ENCODE assay signal across 27 cellular contexts in the genomic region with DNA sequence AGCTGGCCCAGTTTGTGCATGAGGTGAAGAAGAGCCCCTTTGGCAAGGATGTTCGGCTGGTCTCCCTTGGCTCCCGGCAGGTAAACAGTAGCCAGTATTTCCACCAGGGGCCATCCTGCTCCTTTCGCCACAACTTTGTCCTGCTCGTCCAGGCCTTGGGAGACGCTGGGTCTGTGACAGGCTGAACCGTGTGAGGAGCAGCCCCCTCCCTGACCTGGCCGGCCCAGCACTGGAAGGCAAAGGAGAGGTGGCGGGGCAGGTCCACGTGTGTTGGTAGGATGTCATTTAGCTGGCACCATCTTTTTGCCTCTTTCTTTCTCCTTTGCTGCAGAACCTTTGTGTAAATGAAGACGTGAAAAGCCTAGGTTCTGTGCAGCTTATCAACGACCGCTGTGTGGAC.
"Had no signal": no experiment of that assay in that cellular context is flagged by ENCODE, and none has a peak within 500 bp of the region (broad histone marks: within the 10 kb centered on the region; RNA-seq: fewer than 3 reads in every experiment).

No MANE protein-coding gene starts in this region.

- H3K4me1 Mint-ChIP-seq: naive thymus-derived CD4-positive, alpha-beta T cell; nephron; neural progenitor cell had no signal

- H3K9me3 Mint-ChIP-seq: naive thymus-derived CD4-positive, alpha-beta T cell; nephron; neural progenitor cell; stimulated activated effector memory CD8-positive, alpha-beta T cell treated with anti-CD3 and anti-CD28 coated beads, Interleukin-12 subunit alpha, Interleukin-12 subunit beta, amount 100 ng/mL, for 72 hours; stimulated activated naive B cell treated with anti-CD40 and anti-IgM and Interleukin-4, amounts not matched to agents 10 μg/mL and 1 μg/mL and 100 μg/mL, for 72 hours; stimulated activated naive CD8-positive, alpha-beta T cell treated with anti-CD3 and anti-CD28 coated beads, Interleukin-15, Interleukin-2, amounts not matched to agents 100 ng/mL and 50 ng/mL, for 24 hours had no signal

- H3K36me3 ChIP-seq: neural progenitor cell, ovary, thyroid gland, vagina had no signal

- H3K4me3 Mint-ChIP-seq: naive thymus-derived CD4-positive, alpha-beta T cell; nephron; neural progenitor cell; stimulated activated effector memory CD8-positive, alpha-beta T cell treated with anti-CD3 and anti-CD28 coated beads, Interleukin-12 subunit alpha, Interleukin-12 subunit beta, amount 100 ng/mL, for 72 hours; stimulated activated naive B cell treated with anti-CD40 and anti-IgM and Interleukin-4, amounts not matched to agents 10 μg/mL and 1 μg/mL and 100 μg/mL, for 72 hours; stimulated activated naive CD8-positive, alpha-beta T cell treated with anti-CD3 and anti-CD28 coated beads, Interleukin-15, Interleukin-2, amounts not matched to agents 100 ng/mL and 50 ng/mL, for 24 hours had no signal

- ATAC-seq: naive thymus-derived CD4-positive, alpha-beta T cell; psoas muscle; right cardiac atrium; right lobe of liver; stimulated activated effector memory CD8-positive, alpha-beta T cell treated with anti-CD3 and anti-CD28 coated beads, Interleukin-12 subunit alpha, Interleukin-12 subunit beta, amount 100 ng/mL, for 72 hours; stimulated activated naive B cell treated with anti-CD40 and anti-IgM and Interleukin-4, amounts not matched to agents 10 μg/mL and 1 μg/mL and 100 μg/mL, for 72 hours had no signal

- DNase-seq: naive thymus-derived CD4-positive, alpha-beta T cell; nucleus accumbens; ovary; posterior cingulate gyrus; psoas muscle; right cardiac atrium; right lobe of liver; sigmoid colon; small intestine; stimulated activated CD4-positive, alpha-beta T cell treated with anti-CD3 and anti-CD28 coated beads, Interleukin-15, amount 100 ng/mL, for 24 hours; stimulated activated CD4-positive, alpha-beta T cell treated with anti-CD3 and anti-CD28 coated beads, Interleukin-2, amount 100 ng/mL, for 24 hours; stimulated activated CD4-positive, alpha-beta T cell treated with anti-CD3 and anti-CD28 coated beads, Interleukin-2, amount 100 ng/mL, for 48 hours; stimulated activated CD4-positive, alpha-beta T cell treated with anti-CD3 and anti-CD28 coated beads, Interleukin-4, amount 100 ng/mL, for 24 hours; stimulated activated naive B cell treated with anti-CD40 and anti-IgM and Interleukin-4, amounts not matched to agents 10 μg/mL and 1 μg/mL and 100 μg/mL, for 72 hours; stimulated activated naive CD4-positive, alpha-beta T cell treated with Interleukin-2 at 50 U/mL for 16 hours; stomach; thyroid gland; trophoblast cell; upper lobe of left lung had no signal

- H3K27ac Mint-ChIP-seq: naive thymus-derived CD4-positive, alpha-beta T cell; nephron; neural progenitor cell; stimulated activated effector memory CD8-positive, alpha-beta T cell treated with anti-CD3 and anti-CD28 coated beads, Interleukin-12 subunit alpha, Interleukin-12 subunit beta, amount 100 ng/mL, for 72 hours; stimulated activated naive B cell treated with anti-CD40 and anti-IgM and Interleukin-4, amounts not matched to agents 10 μg/mL and 1 μg/mL and 100 μg/mL, for 72 hours; stimulated activated naive CD8-positive, alpha-beta T cell treated with anti-CD3 and anti-CD28 coated beads, Interleukin-15, Interleukin-2, amounts not matched to agents 100 ng/mL and 50 ng/mL, for 24 hours had no signal

- H3K27me3 ChIP-seq: neural progenitor cell, neutrophil, ovary, right lobe of liver, sigmoid colon, stomach, thyroid gland, tibial nerve, upper lobe of left lung, vagina had no signal

- H3K4me3 ChIP-seq: neural progenitor cell, ovary, psoas muscle, right lobe of liver, sigmoid colon, stomach, thoracic aorta, thyroid gland, tibial nerve, upper lobe of left lung, vagina had no signal

- H3K27me3 Mint-ChIP-seq: naive thymus-derived CD4-positive, alpha-beta T cell; stimulated activated naive B cell treated with anti-CD40 and anti-IgM and Interleukin-4, amounts not matched to agents 10 μg/mL and 1 μg/mL and 100 μg/mL, for 72 hours; stimulated activated naive CD8-positive, alpha-beta T cell treated with anti-CD3 and anti-CD28 coated beads, Interleukin-15, Interleukin-2, amounts not matched to agents 100 ng/mL and 50 ng/mL, for 24 hours had no signal
